In genomic region chr2:203673933-203674332, GRCh38 we compare ENCODE assay signal across 9 cellular contexts. TPM values are rescaled to one million over a fixed set of nuclear protein-coding genes. Genes with fewer than 3 reads are reported as not detected.
A peak's percentile ranks its signal among the peaks of the same experiment; 100 is the strongest.
DNase-seq lines count a peak whose midpoint lies in the region; ATAC-seq and TF ChIP-seq lines count a peak whose summit lies in the region.
"Had no signal": no experiment of that assay in that cellular context is flagged by ENCODE, and none has a peak within 500 bp of the region (broad histone marks: within the 10 kb centered on the region; RNA-seq: fewer than 3 reads in every experiment).

No MANE protein-coding gene starts in this region.

- ATAC-seq in GM19328 (IDR thresholded peaks at IDR 0.05; ENCODE audit: unreplicated experiment): peak; percentile 95
- peak; percentile 98 for ATAC-seq in HG03159 (IDR thresholded peaks at IDR 0.05; ENCODE audit: unreplicated experiment)
- ATAC-seq in psoas muscle: peak in 3 of 4 donors; percentile 62 to 85 (median 71)

- peak overlapping the region; percentile 81 for H3K27ac ChIP-seq in BLaER1
- H3K27ac ChIP-seq in psoas muscle: peak overlapping the region; percentile 10

- H3K9ac ChIP-seq in BLaER1: peak overlapping the region; percentile 67; the same call in 1 of the 2 replicates

- no peaks in the 10 kb centered on the region for H3K36me3 ChIP-seq in BLaER1
- no peaks in the 10 kb centered on the region for H3K36me3 ChIP-seq in psoas muscle (ENCODE audit: insufficient read depth in 1 of 2, low read depth in 1 of 2)

- peak overlapping the region; percentile 29; the same call in 1 of the 2 replicates for H3K4me3 ChIP-seq in BLaER1
- no peak overlapping the region for H3K4me3 ChIP-seq in psoas muscle

- intact Hi-C loops in psoas muscle (cut with DNase I): no loop called here

- H3K4me1 ChIP-seq in BLaER1 (peaks cover 40% of the 10 kb centered on the region), psoas muscle (no peaks in the 10 kb centered on the region)

- H3K9me3 ChIP-seq in BLaER1 (peaks cover 24% of the 10 kb centered on the region), psoas muscle (no peaks in the 10 kb centered on the region)

- TF ChIP-seq CTCF in psoas muscle (IDR thresholded peaks at IDR 0.05): no peak

- H3K27me3 ChIP-seq in BLaER1: no peaks in the 10 kb centered on the region
- no peaks in the 10 kb centered on the region for H3K27me3 ChIP-seq in psoas muscle (ENCODE audit: insufficient read depth in 3 of 3, low read length in 2 of 3)

- H3K4me2 ChIP-seq in BLaER1: peak overlapping the region; percentile 89

- peak; percentile 9 to 39 for DNase-seq in activated CD4-positive, alpha-beta T cell treated with anti-CD3 and anti-CD28 coated beads, Interleukin-2, amount 50 U/mL, for 48 hours
- DNase-seq in psoas muscle: peak in 1 of 2 donors; percentile 57
- no peak for DNase-seq in A172 (ENCODE audit: low spot score)
- DNase-seq in NCI-H1417 (lab: John Stamatoyannopoulos, UW): no peak
- no peak for DNase-seq in midbrain (lab: John Stamatoyannopoulos, UW)

- WGBS in psoas muscle, 3 donors: 70 to 87% (median 77%) methylated on average over 1 of the region's 1 CpG

- H4K20me1 ChIP-seq in BLaER1: no peaks in the 10 kb centered on the region

RNA-seq across cellular contexts. Expression of gene CD28, which starts 32.5 kb away (rescaled TPM):
- total RNA-seq in psoas muscle: under 1 TPM; 0.17 to 0.71 (median 0.45) TPM
- polyA plus RNA-seq in psoas muscle: under 1 TPM; 0.01 to 0.09 (median 0.03) TPM
- total RNA-seq in A172 (2014; rRNA removed; shearing (Covaris generic)): 0.19 TPM in 1 of 2 replicates, not detected in the other
- total RNA-seq: renal cortical epithelial cell had no signal

Comparison
In these comparisons a context has a peak if more than half of its experiments do, and no peak if none do; other contexts are left out.
1. DNase-seq: peak in activated CD4-positive, alpha-beta T cell treated with anti-CD3 and anti-CD28 coated beads, Interleukin-2, amount 50 U/mL, for 48 hours (2 of 2); none in A172 (single experiment), NCI-H1417 (0 of 3) and midbrain (single experiment).
2. Peak in every context shown above with its lines, with median percentiles within 50 percentile points of each other: ATAC-seq.